ENCODE assay signal across 2 cellular contexts in the genomic region with DNA sequence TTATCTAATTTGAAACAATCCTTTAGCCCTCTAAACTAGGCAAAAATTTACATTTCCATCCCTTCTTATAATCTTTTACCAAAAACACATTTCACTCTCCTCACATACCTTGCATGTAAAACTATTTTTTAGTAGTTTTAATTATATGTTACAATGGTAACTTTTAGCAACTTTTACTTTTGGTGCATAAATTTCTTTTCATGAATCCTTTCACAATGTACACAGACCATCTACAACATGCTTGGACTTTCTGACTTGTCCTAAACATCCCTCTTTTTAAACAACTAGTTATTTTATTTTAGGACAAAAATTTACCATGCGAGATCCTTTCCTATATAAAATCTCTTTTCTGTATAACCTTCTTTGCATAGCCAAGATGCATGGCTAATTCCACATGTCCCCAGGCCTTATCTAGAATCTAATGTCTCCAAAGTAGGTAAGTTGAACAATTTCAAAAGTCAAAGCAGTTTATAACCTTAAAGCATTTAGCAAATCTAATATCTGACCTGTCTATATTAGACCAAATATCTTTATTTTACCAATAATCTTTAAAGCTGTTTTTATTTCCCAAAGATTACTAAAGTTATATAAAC.
A peak's percentile ranks its signal among the peaks of the same experiment; 100 is the strongest.
TF ChIP-seq lines count a peak whose summit lies in the region.

No MANE protein-coding gene starts in this region.

TF ChIP-seq in HepG2, 621 proteins besides CTCF, POLR2A, EP300 and RAD21:
- TF ChIP-seq ZNF724P (CRISPR knock-in tag; IDR thresholded peaks at IDR 0.05; ENCODE audit: borderline replicate concordance) (peak; percentile 80; the same call in 1 of the 2 replicates), TOPORS (CRISPR knock-in tag; IDR thresholded peaks at IDR 0.05) (0 out of 2 replicates have a peak, but pooled peaks have one; percentile 47), NRL (CRISPR knock-in tag; IDR thresholded peaks at IDR 0.05; ENCODE audit: borderline replicate concordance) (no peak), ZFP36 (IDR thresholded peaks at IDR 0.05; ENCODE audit: borderline replicate concordance, low read depth, low read length, partially characterized antibody) (peak; percentile 92)
- TF ChIP-seq, protein P1, sequence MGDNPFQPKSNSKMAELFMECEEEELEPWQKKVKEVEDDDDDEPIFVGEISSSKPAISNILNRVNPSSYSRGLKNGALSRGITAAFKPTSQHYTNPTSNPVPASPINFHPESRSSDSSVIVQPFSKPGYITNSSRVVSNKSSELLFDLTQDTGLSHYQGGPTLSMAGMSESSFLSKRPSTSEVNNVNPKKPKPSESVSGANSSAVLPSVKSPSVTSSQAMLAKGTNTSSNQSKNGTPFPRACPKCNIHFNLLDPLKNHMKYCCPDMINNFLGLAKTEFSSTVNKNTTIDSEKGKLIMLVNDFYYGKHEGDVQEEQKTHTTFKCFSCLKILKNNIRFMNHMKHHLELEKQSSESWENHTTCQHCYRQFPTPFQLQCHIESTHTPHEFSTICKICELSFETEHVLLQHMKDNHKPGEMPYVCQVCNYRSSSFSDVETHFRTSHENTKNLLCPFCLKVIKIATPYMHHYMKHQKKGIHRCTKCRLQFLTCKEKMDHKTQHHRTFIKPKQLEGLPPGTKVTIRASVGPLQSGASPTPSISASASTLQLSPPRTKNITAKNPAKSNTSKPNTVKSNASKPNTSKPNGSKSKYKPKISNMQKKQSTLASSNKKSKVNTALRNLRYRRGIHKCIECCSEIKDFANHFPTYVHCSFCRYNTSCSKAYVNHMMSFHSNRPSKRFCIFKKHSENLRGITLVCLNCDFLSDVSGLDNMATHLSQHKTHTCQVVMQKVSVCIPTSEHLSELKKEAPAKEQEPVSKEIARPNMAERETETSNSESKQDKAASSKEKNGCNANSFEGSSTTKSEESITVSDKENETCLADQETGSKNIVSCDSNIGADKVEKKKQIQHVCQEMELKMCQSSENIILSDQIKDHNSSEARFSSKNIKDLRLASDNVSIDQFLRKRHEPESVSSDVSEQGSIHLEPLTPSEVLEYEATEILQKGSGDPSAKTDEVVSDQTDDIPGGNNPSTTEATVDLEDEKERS (CRISPR knock-in tag; IDR thresholded peaks at IDR 0.05), result peak; percentile 47; the same call in 1 of the 2 replicates
- TF ChIP-seq, protein P2, sequence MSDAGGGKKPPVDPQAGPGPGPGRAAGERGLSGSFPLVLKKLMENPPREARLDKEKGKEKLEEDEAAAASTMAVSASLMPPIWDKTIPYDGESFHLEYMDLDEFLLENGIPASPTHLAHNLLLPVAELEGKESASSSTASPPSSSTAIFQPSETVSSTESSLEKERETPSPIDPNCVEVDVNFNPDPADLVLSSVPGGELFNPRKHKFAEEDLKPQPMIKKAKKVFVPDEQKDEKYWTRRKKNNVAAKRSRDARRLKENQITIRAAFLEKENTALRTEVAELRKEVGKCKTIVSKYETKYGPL (CRISPR knock-in tag; IDR thresholded peaks at IDR 0.05), result no peak

TF ChIP-seq in K562, 482 proteins besides CTCF, POLR2A, EP300 and RAD21:
- TF ChIP-seq CBX8 (IDR thresholded peaks at IDR 0.05; ENCODE audit: borderline replicate concordance, extremely low read depth, low read depth, low read length, poor library complexity, severe bottlenecking), result no peak
- no peak for TF ChIP-seq PHB2 (IDR thresholded peaks at IDR 0.05; ENCODE audit: low read depth)
- TF ChIP-seq, protein P3, sequence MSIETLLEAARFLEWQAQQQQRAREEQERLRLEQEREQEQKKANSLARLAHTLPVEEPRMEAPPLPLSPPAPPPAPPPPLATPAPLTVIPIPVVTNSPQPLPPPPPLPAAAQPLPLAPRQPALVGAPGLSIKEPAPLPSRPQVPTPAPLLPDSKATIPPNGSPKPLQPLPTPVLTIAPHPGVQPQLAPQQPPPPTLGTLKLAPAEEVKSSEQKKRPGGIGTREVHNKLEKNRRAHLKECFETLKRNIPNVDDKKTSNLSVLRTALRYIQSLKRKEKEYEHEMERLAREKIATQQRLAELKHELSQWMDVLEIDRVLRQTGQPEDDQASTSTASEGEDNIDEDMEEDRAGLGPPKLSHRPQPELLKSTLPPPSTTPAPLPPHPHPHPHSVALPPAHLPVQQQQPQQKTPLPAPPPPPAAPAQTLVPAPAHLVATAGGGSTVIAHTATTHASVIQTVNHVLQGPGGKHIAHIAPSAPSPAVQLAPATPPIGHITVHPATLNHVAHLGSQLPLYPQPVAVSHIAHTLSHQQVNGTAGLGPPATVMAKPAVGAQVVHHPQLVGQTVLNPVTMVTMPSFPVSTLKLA (conservative IDR thresholded peaks at IDR 0.05), result no peak
- peak; percentile 21 for TF ChIP-seq ZFP36 (IDR thresholded peaks at IDR 0.05; ENCODE audit: low read depth, low read length, partially characterized antibody)
